In the genomic region with DNA sequence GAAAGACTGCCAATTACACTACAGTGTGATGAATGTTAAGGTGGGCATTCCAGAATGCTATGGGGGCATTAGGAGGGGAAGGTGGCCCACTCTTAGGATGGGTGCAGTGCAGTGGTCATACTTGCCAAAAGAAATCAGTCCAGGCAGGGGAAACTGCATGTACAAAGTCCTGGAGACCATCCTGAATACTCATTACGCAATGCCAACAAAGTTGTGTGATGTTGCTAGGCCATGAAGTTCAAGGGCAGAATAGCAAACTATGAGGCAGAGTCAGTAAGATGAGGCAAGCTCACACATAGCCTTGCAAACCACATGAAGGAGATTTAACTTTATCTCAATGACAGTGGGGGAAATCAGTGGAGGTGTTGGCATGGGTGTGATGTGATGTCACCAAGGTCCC, we compare ENCODE assay signal across 1 cellular context.
A peak's percentile ranks its signal among the peaks of the same experiment; 100 is the strongest.
TF ChIP-seq lines count a peak whose summit lies in the region.

No MANE protein-coding gene starts in this region.

TF ChIP-seq in HepG2, 621 proteins besides CTCF, POLR2A, EP300 and RAD21 (continued from another document and continues in another):
- TF ChIP-seq, protein P1, sequence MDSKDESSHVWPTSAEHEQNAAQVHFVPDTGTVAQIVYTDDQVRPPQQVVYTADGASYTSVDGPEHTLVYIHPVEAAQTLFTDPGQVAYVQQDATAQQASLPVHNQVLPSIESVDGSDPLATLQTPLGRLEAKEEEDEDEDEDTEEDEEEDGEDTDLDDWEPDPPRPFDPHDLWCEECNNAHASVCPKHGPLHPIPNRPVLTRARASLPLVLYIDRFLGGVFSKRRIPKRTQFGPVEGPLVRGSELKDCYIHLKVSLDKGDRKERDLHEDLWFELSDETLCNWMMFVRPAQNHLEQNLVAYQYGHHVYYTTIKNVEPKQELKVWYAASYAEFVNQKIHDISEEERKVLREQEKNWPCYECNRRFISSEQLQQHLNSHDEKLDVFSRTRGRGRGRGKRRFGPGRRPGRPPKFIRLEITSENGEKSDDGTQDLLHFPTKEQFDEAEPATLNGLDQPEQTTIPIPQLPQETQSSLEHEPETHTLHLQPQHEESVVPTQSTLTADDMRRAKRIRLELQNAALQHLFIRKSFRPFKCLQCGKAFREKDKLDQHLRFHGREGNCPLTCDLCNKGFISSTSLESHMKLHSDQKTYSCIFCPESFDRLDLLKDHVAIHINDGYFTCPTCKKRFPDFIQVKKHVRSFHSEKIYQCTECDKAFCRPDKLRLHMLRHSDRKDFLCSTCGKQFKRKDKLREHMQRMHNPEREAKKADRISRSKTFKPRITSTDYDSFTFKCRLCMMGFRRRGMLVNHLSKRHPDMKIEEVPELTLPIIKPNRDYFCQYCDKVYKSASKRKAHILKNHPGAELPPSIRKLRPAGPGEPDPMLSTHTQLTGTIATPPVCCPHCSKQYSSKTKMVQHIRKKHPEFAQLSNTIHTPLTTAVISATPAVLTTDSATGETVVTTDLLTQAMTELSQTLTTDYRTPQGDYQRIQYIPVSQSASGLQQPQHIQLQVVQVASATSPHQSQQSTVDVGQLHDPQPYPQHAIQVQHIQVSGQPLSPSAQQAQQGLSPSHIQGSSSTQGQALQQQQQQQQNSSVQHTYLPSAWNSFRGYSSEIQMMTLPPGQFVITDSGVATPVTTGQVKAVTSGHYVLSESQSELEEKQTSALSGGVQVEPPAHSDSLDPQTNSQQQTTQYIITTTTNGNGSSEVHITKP (CRISPR knock-in tag; IDR thresholded peaks at IDR 0.05; ENCODE audit: low read depth): no peak
- TF ChIP-seq HMG20A (CRISPR knock-in tag; IDR thresholded peaks at IDR 0.05; ENCODE audit: borderline replicate concordance): peak; percentile 95
- TF ChIP-seq SRSF1 (optimal IDR thresholded peaks at IDR 0.05; ENCODE audit: low read depth, low read length): no peak
- TF ChIP-seq ZFX (CRISPR knock-in tag; IDR thresholded peaks at IDR 0.05; ENCODE audit: low read depth): peak; percentile 25; the same call in 1 of the 2 replicates
- TF ChIP-seq ZNF562 (CRISPR knock-in tag; IDR thresholded peaks at IDR 0.05; ENCODE audit: borderline replicate concordance): no peak
- TF ChIP-seq ZKSCAN8 (CRISPR knock-in tag; IDR thresholded peaks at IDR 0.05; ENCODE audit: borderline replicate concordance): no peak
- TF ChIP-seq KMT2A (CRISPR knock-in tag; IDR thresholded peaks at IDR 0.05): no peak
- no peak for TF ChIP-seq ZZZ3 (CRISPR knock-in tag; IDR thresholded peaks at IDR 0.05; ENCODE audit: borderline replicate concordance)
- no peak for TF ChIP-seq ATF1 (CRISPR knock-in tag; IDR thresholded peaks at IDR 0.05)
- no peak for TF ChIP-seq KLF9 (CRISPR knock-in tag; IDR thresholded peaks at IDR 0.05; ENCODE audit: low read depth)
- TF ChIP-seq, protein P2, sequence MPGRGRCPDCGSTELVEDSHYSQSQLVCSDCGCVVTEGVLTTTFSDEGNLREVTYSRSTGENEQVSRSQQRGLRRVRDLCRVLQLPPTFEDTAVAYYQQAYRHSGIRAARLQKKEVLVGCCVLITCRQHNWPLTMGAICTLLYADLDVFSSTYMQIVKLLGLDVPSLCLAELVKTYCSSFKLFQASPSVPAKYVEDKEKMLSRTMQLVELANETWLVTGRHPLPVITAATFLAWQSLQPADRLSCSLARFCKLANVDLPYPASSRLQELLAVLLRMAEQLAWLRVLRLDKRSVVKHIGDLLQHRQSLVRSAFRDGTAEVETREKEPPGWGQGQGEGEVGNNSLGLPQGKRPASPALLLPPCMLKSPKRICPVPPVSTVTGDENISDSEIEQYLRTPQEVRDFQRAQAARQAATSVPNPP (CRISPR knock-in tag; IDR thresholded peaks at IDR 0.05): no peak
- TF ChIP-seq ZNF547 (CRISPR knock-in tag; IDR thresholded peaks at IDR 0.05): no peak
- TF ChIP-seq PITX1 (CRISPR knock-in tag; IDR thresholded peaks at IDR 0.05): 0 out of 2 replicates have a peak, but pooled peaks have one; percentile 48
- TF ChIP-seq NFE2L1 (CRISPR knock-in tag; IDR thresholded peaks at IDR 0.05; ENCODE audit: borderline replicate concordance): no peak
- TF ChIP-seq, protein P3, sequence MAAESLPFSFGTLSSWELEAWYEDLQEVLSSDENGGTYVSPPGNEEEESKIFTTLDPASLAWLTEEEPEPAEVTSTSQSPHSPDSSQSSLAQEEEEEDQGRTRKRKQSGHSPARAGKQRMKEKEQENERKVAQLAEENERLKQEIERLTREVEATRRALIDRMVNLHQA (CRISPR knock-in tag; IDR thresholded peaks at IDR 0.05): no peak
- TF ChIP-seq, protein P4, sequence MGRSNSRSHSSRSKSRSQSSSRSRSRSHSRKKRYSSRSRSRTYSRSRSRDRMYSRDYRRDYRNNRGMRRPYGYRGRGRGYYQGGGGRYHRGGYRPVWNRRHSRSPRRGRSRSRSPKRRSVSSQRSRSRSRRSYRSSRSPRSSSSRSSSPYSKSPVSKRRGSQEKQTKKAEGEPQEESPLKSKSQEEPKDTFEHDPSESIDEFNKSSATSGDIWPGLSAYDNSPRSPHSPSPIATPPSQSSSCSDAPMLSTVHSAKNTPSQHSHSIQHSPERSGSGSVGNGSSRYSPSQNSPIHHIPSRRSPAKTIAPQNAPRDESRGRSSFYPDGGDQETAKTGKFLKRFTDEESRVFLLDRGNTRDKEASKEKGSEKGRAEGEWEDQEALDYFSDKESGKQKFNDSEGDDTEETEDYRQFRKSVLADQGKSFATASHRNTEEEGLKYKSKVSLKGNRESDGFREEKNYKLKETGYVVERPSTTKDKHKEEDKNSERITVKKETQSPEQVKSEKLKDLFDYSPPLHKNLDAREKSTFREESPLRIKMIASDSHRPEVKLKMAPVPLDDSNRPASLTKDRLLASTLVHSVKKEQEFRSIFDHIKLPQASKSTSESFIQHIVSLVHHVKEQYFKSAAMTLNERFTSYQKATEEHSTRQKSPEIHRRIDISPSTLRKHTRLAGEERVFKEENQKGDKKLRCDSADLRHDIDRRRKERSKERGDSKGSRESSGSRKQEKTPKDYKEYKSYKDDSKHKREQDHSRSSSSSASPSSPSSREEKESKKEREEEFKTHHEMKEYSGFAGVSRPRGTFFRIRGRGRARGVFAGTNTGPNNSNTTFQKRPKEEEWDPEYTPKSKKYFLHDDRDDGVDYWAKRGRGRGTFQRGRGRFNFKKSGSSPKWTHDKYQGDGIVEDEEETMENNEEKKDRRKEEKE (IDR thresholded peaks at IDR 0.05): no peak
- TF ChIP-seq SP2 (CRISPR knock-in tag; IDR thresholded peaks at IDR 0.05): no peak
- TF ChIP-seq FOXM1 (CRISPR knock-in tag; IDR thresholded peaks at IDR 0.05): no peak
- no peak for TF ChIP-seq ZNF670 (CRISPR knock-in tag; IDR thresholded peaks at IDR 0.05; ENCODE audit: borderline replicate concordance)
- peak; percentile 98 for TF ChIP-seq CEBPB (IDR thresholded peaks at IDR 0.05; ENCODE audit: borderline replicate concordance, low read depth, low read length)
- TF ChIP-seq, protein P5, sequence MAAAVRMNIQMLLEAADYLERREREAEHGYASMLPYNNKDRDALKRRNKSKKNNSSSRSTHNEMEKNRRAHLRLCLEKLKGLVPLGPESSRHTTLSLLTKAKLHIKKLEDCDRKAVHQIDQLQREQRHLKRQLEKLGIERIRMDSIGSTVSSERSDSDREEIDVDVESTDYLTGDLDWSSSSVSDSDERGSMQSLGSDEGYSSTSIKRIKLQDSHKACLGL (CRISPR knock-in tag; IDR thresholded peaks at IDR 0.05): no peak
- no peak for TF ChIP-seq SETDB1 (CRISPR knock-in tag; IDR thresholded peaks at IDR 0.05; ENCODE audit: borderline replicate concordance)
- TF ChIP-seq MBNL3 (CRISPR knock-in tag; conservative IDR thresholded peaks at IDR 0.05): no peak
- TF ChIP-seq, protein P6, sequence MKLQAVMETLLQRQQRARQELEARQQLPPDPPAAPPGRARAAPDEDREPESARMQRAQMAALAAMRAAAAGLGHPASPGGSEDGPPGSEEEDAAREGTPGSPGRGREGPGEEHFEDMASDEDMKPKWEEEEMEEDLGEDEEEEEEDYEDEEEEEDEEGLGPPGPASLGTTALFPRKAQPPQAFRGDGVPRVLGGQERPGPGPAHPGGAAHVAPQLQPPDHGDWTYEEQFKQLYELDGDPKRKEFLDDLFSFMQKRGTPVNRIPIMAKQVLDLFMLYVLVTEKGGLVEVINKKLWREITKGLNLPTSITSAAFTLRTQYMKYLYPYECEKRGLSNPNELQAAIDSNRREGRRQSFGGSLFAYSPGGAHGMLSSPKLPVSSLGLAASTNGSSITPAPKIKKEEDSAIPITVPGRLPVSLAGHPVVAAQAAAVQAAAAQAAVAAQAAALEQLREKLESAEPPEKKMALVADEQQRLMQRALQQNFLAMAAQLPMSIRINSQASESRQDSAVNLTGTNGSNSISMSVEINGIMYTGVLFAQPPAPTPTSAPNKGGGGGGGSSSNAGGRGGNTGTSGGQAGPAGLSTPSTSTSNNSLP (IDR thresholded peaks at IDR 0.05; ENCODE audit: low read depth, low read length): peak; percentile 31; the same call in 1 of the 2 replicates
- no peak for TF ChIP-seq ZNF34 (CRISPR knock-in tag; IDR thresholded peaks at IDR 0.05; ENCODE audit: borderline replicate concordance)
- no peak for TF ChIP-seq ZNF775 (CRISPR knock-in tag; IDR thresholded peaks at IDR 0.05; ENCODE audit: borderline replicate concordance)
- no peak for TF ChIP-seq PRPF4 (IDR thresholded peaks at IDR 0.05; ENCODE audit: low read depth, low read length, poor library complexity, severe bottlenecking)
- 0 out of 2 replicates have a peak, but pooled peaks have one; percentile 24 for TF ChIP-seq SOX13 (IDR thresholded peaks at IDR 0.05)
- peak in 1 of 2 experiments; percentile 84; a peak in 2 of 4 replicates for TF ChIP-seq SOX13 (CRISPR knock-in tag; conservative IDR thresholded peaks at IDR 0.05 in 1 of 2, IDR thresholded peaks at IDR 0.05 in 1 of 2)
- TF ChIP-seq CBFB (CRISPR knock-in tag; IDR thresholded peaks at IDR 0.05): peak; percentile 60
- TF ChIP-seq ERF (CRISPR knock-in tag; IDR thresholded peaks at IDR 0.05): peak; percentile 57; the same call in 1 of the 2 replicates
- TF ChIP-seq, protein P7, sequence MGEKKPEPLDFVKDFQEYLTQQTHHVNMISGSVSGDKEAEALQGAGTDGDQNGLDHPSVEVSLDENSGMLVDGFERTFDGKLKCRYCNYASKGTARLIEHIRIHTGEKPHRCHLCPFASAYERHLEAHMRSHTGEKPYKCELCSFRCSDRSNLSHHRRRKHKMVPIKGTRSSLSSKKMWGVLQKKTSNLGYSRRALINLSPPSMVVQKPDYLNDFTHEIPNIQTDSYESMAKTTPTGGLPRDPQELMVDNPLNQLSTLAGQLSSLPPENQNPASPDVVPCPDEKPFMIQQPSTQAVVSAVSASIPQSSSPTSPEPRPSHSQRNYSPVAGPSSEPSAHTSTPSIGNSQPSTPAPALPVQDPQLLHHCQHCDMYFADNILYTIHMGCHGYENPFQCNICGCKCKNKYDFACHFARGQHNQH (CRISPR knock-in tag; IDR thresholded peaks at IDR 0.05): peak; percentile 72; the same call in 1 of the 2 replicates
- TF ChIP-seq ZNF333 (CRISPR knock-in tag; IDR thresholded peaks at IDR 0.05; ENCODE audit: borderline replicate concordance): no peak
- TF ChIP-seq ELF3 (CRISPR knock-in tag; IDR thresholded peaks at IDR 0.05): peak; percentile 65
- no peak for TF ChIP-seq AGO2 (optimal IDR thresholded peaks at IDR 0.05; ENCODE audit: low read depth, low read length)
- no peak for TF ChIP-seq ZNF790 (CRISPR knock-in tag; IDR thresholded peaks at IDR 0.05; ENCODE audit: borderline replicate concordance)
- TF ChIP-seq, protein P8, sequence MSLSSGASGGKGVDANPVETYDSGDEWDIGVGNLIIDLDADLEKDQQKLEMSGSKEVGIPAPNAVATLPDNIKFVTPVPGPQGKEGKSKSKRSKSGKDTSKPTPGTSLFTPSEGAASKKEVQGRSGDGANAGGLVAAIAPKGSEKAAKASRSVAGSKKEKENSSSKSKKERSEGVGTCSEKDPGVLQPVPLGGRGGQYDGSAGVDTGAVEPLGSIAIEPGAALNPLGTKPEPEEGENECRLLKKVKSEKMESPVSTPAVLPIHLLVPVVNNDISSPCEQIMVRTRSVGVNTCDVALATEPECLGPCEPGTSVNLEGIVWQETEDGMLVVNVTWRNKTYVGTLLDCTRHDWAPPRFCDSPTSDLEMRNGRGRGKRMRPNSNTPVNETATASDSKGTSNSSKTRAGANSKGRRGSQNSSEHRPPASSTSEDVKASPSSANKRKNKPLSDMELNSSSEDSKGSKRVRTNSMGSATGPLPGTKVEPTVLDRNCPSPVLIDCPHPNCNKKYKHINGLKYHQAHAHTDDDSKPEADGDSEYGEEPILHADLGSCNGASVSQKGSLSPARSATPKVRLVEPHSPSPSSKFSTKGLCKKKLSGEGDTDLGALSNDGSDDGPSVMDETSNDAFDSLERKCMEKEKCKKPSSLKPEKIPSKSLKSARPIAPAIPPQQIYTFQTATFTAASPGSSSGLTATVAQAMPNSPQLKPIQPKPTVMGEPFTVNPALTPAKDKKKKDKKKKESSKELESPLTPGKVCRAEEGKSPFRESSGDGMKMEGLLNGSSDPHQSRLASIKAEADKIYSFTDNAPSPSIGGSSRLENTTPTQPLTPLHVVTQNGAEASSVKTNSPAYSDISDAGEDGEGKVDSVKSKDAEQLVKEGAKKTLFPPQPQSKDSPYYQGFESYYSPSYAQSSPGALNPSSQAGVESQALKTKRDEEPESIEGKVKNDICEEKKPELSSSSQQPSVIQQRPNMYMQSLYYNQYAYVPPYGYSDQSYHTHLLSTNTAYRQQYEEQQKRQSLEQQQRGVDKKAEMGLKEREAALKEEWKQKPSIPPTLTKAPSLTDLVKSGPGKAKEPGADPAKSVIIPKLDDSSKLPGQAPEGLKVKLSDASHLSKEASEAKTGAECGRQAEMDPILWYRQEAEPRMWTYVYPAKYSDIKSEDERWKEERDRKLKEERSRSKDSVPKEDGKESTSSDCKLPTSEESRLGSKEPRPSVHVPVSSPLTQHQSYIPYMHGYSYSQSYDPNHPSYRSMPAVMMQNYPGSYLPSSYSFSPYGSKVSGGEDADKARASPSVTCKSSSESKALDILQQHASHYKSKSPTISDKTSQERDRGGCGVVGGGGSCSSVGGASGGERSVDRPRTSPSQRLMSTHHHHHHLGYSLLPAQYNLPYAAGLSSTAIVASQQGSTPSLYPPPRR (CRISPR knock-in tag; IDR thresholded peaks at IDR 0.05; ENCODE audit: borderline replicate concordance): peak; percentile 58; the same call in 1 of the 2 replicates
- no peak for TF ChIP-seq MYC (CRISPR knock-in tag; IDR thresholded peaks at IDR 0.05; ENCODE audit: borderline replicate concordance)
- TF ChIP-seq ZMYM2 (CRISPR knock-in tag; IDR thresholded peaks at IDR 0.05): peak; percentile 58; the same call in 1 of the 2 replicates
- TF ChIP-seq KDM4B (CRISPR knock-in tag; IDR thresholded peaks at IDR 0.05): peak; percentile 63; the same call in 1 of the 2 replicates
- no peak for TF ChIP-seq ZNF776 (CRISPR knock-in tag; IDR thresholded peaks at IDR 0.05)
- TF ChIP-seq, protein P9, sequence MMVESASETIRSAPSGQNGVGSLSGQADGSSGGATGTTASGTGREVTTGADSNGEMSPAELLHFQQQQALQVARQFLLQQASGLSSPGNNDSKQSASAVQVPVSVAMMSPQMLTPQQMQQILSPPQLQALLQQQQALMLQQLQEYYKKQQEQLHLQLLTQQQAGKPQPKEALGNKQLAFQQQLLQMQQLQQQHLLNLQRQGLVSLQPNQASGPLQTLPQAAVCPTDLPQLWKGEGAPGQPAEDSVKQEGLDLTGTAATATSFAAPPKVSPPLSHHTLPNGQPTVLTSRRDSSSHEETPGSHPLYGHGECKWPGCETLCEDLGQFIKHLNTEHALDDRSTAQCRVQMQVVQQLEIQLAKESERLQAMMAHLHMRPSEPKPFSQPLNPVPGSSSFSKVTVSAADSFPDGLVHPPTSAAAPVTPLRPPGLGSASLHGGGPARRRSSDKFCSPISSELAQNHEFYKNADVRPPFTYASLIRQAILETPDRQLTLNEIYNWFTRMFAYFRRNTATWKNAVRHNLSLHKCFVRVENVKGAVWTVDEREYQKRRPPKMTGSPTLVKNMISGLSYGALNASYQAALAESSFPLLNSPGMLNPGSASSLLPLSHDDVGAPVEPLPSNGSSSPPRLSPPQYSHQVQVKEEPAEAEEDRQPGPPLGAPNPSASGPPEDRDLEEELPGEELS (CRISPR knock-in tag; IDR thresholded peaks at IDR 0.05): peak; percentile 75
- no peak for TF ChIP-seq ZNF282 (IDR thresholded peaks at IDR 0.05; ENCODE audit: partially characterized antibody)
